In the genomic region with DNA sequence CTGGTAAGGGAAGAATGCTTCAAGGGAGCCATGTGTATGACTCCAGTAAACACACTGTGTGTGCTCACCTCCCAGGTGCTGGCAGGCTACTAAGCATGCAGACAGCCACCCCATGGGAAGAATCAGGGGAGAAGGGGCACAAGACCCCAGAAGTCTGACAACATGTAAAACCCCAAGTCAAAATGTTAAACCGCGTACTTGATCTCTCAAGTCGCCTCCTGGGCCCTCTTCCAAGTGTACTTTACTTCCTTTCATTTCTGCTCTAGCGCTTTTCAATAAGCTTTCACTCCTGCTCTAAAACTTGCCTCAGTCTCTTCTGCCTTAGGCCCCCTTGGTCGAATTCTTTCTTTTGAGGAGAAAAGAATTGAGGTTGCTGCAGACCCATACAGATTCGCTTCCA, we compare ENCODE assay signal across 19 cellular contexts.
"Had no signal": no experiment of that assay in that cellular context is flagged by ENCODE, and none has a peak within 500 bp of the region (broad histone marks: within the 10 kb centered on the region; RNA-seq: fewer than 3 reads in every experiment).

No MANE protein-coding gene starts in this region.

- H3K27me3 ChIP-seq: esophagus squamous epithelium, hepatocyte, ovary, sigmoid colon had no signal

- H3K4me1 Mint-ChIP-seq: activated naive CD4-positive, alpha-beta T cell treated with anti-CD3 and anti-CD28 coated beads, Interleukin-2, amount 10 ng/mL, durations not matched to agents 7 days and 5 days; activated naive CD8-positive, alpha-beta T cell treated with anti-CD3 and anti-CD28 coated beads, Interleukin-2, amount 50 U/mL, for 24 hours had no signal

- H3K9me3 ChIP-seq: esophagus squamous epithelium, ovary, sigmoid colon, spleen, thoracic aorta had no signal

- H3K4me3 Mint-ChIP-seq: activated naive CD4-positive, alpha-beta T cell treated with anti-CD3 and anti-CD28 coated beads, Interleukin-2, amount 10 ng/mL, durations not matched to agents 7 days and 5 days; activated naive CD8-positive, alpha-beta T cell treated with anti-CD3 and anti-CD28 coated beads, Interleukin-2, amount 50 U/mL, for 24 hours; activated T-cell treated with anti-CD3 and anti-CD28 coated beads, Interleukin-2, amount 50 U/mL, for 4 hours; naive thymus-derived CD4-positive, alpha-beta T cell; stimulated activated naive B cell treated with anti-CD40 and anti-IgM and Interleukin-4, amounts not matched to agents 10 μg/mL and 1 μg/mL and 100 μg/mL, for 72 hours had no signal

- ATAC-seq: activated naive CD8-positive, alpha-beta T cell treated with anti-CD3 and anti-CD28 coated beads, Interleukin-2, amount 50 U/mL, for 24 hours; activated T-cell treated with anti-CD3 and anti-CD28 coated beads, Interleukin-2, amount 50 U/mL, for 4 hours; stimulated activated naive B cell treated with anti-CD40 and anti-IgM and Interleukin-4, amounts not matched to agents 10 μg/mL and 1 μg/mL and 100 μg/mL, for 72 hours had no signal

- H2AFZ ChIP-seq: hepatocyte had no signal

- H3K4me3 ChIP-seq: esophagus squamous epithelium, hepatocyte, ovary, sigmoid colon, spleen, thoracic aorta had no signal

- H3K27ac ChIP-seq: hepatocyte, ovary, thoracic aorta had no signal

- H3K36me3 Mint-ChIP-seq: activated naive CD4-positive, alpha-beta T cell treated with anti-CD3 and anti-CD28 coated beads, Interleukin-2, amount 10 ng/mL, durations not matched to agents 7 days and 5 days; naive thymus-derived CD4-positive, alpha-beta T cell; stimulated activated naive B cell treated with anti-CD40 and anti-IgM and Interleukin-4, amounts not matched to agents 10 μg/mL and 1 μg/mL and 100 μg/mL, for 72 hours had no signal

- DNase-seq: activated CD4-positive, alpha-beta T cell treated with anti-CD3 and anti-CD28 coated beads, Interleukin-2, amount 50 U/mL, for 1 hour; activated CD4-positive, CD25-positive, alpha-beta regulatory T cell treated with anti-CD3 and anti-CD28 coated beads, Interleukin-2, amount 50 U/mL, for 72 hours; activated CD8-positive, alpha-beta memory T cell treated with anti-CD3 and anti-CD28 coated beads, Interleukin-2, amount 50 U/mL, for 4 hours; activated naive CD4-positive, alpha-beta T cell treated with anti-CD3 and anti-CD28 coated beads, Interleukin-2, amount 10 ng/mL, durations not matched to agents 7 days and 5 days; activated naive CD8-positive, alpha-beta T cell treated with anti-CD3 and anti-CD28 coated beads, Interleukin-2, amount 50 U/mL, for 24 hours; activated T-cell treated with anti-CD3 and anti-CD28 coated beads, Interleukin-2, amount 50 U/mL, for 4 hours; anterior cingulate cortex; cerebellar nuclear complex; effector memory CD4-positive, alpha-beta T cell; esophagus squamous epithelium; naive thymus-derived CD4-positive, alpha-beta T cell; ovary; sigmoid colon; spleen; stimulated activated CD4-positive, alpha-beta T cell treated with anti-CD3 and anti-CD28 coated beads, Interleukin-4, amount 100 ng/mL, for 4 hours; stimulated activated naive B cell treated with anti-CD40 and anti-IgM and Interleukin-4, amounts not matched to agents 10 μg/mL and 1 μg/mL and 100 μg/mL, for 72 hours; T1000 had no signal

- H3K9me3 Mint-ChIP-seq: activated naive CD4-positive, alpha-beta T cell treated with anti-CD3 and anti-CD28 coated beads, Interleukin-2, amount 10 ng/mL, durations not matched to agents 7 days and 5 days; activated naive CD8-positive, alpha-beta T cell treated with anti-CD3 and anti-CD28 coated beads, Interleukin-2, amount 50 U/mL, for 24 hours; activated T-cell treated with anti-CD3 and anti-CD28 coated beads, Interleukin-2, amount 50 U/mL, for 4 hours had no signal

- H3K27ac Mint-ChIP-seq: activated naive CD4-positive, alpha-beta T cell treated with anti-CD3 and anti-CD28 coated beads, Interleukin-2, amount 10 ng/mL, durations not matched to agents 7 days and 5 days; activated naive CD8-positive, alpha-beta T cell treated with anti-CD3 and anti-CD28 coated beads, Interleukin-2, amount 50 U/mL, for 24 hours; naive thymus-derived CD4-positive, alpha-beta T cell; stimulated activated naive B cell treated with anti-CD40 and anti-IgM and Interleukin-4, amounts not matched to agents 10 μg/mL and 1 μg/mL and 100 μg/mL, for 72 hours had no signal

- H3K27me3 Mint-ChIP-seq: activated naive CD4-positive, alpha-beta T cell treated with anti-CD3 and anti-CD28 coated beads, Interleukin-2, amount 10 ng/mL, durations not matched to agents 7 days and 5 days; activated naive CD8-positive, alpha-beta T cell treated with anti-CD3 and anti-CD28 coated beads, Interleukin-2, amount 50 U/mL, for 24 hours had no signal

- H3K4me2 ChIP-seq: hepatocyte had no signal
